ENCODE assay signal across 8 cellular contexts in genomic region chr1:6613361-6614018, GRCh38. TPM values are rescaled to one million over a fixed set of nuclear protein-coding genes. Genes with fewer than 3 reads are reported as not detected.
DNase-seq lines count a peak whose midpoint lies in the region; ATAC-seq, FAIRE-seq and TF ChIP-seq lines count a peak whose summit lies in the region.

PHF13 (plus strand) TSS chr1:6613731; CDS start chr1:6614067, 336 bp downstream.

- FAIRE-seq in HepG2 (lab: Jason Lieb, UNC): peak; percentile 36

- peak within 1 kb of the TSS; percentile 84 to 97 (median 92) for H3K4me3 ChIP-seq in HepG2 (replicated peaks in 1 of 3; ENCODE audit: insufficient read depth in 1 of 3, low read depth in 2 of 3, low read length in 3 of 3)

- peak within 1 kb of the TSS; percentile 87 for H3K4me2 ChIP-seq in HepG2 (ENCODE audit: low read depth, low read length)

- H3K4me1 Mint-ChIP-seq in dendritic cell treated with granulocyte-macrophage colony-stimulating factor and Interleukin-4, amounts not matched to agents 40 ng/mL and 50 ng/mL, for 4 days (ENCODE audit: low read depth): peaks cover 33% of the 10 kb centered on the region

- POLR2A ChIA-PET in HepG2 (lab: Yijun Ruan, JAX): interaction anchor here (5.6 kb wide), 1 partner anchor 12 kb away, joined by 60 read pairs; the partner anchor contains the start of gene KLHL21

- no TSS peak for BruUV-seq in HepG2 (replicated peaks; lab: Mats Ljungman, UMichigan)

- H3K27me3 Mint-ChIP-seq in dendritic cell treated with granulocyte-macrophage colony-stimulating factor and Interleukin-4, amounts not matched to agents 40 ng/mL and 50 ng/mL, for 4 days: peaks cover 8% of the 10 kb centered on the region

- peaks cover 0 to 19% of the 10 kb centered on the region in 2 experiments; a peak in 2 of 5 replicates for H3K36me3 ChIP-seq in HepG2 (replicated peaks in 1 of 2; ENCODE audit: control insufficient read depth in 1 of 2, insufficient read depth in 2 of 2, low read length in 2 of 2)

- H3K79me2 ChIP-seq in HepG2 (ENCODE audit: insufficient read depth, low read length): peaks cover 27% of the 10 kb centered on the region

- TF ChIP-seq EP300 in HepG2 (IDR thresholded peaks at IDR 0.05; ENCODE audit: low read depth in 2 of 2, low read length in 2 of 2): peak in 1 of 2 experiments; percentile 34; a peak in 1 of 4 replicates
- no peak for TF ChIP-seq EP300 in HepG2 (CRISPR knock-in tag; IDR thresholded peaks at IDR 0.05; ENCODE audit: borderline replicate concordance)

- intact Hi-C loops in dendritic cell treated with granulocyte-macrophage colony-stimulating factor and Interleukin-4, amounts not matched to agents 40 ng/mL and 50 ng/mL, for 4 days (cut with micrococcal nuclease): loop anchor here (1.0 kb wide), 2 partner anchors 10 to 59 kb away; partner anchors contain the start of gene NOL9
- intact Hi-C loops in HepG2 (cut with micrococcal nuclease; ENCODE audit: unreplicated experiment): loop anchor here (1.0 kb wide), 1 partner anchor 9 kb away; no protein-coding TSS in a partner anchor

- ATAC-seq in GM19438 (IDR thresholded peaks at IDR 0.05; ENCODE audit: low read depth, unreplicated experiment) (peak; percentile 87), HG03571 (IDR thresholded peaks at IDR 0.05; ENCODE audit: unreplicated experiment) (peak; percentile 91), HepG2 (peak; percentile 92)

- no peaks in the 10 kb centered on the region; the same call in 1 of the 2 replicates for H4K20me1 ChIP-seq in HepG2 (ENCODE audit: insufficient read depth, low read length)

- H3K4me3 Mint-ChIP-seq in dendritic cell treated with granulocyte-macrophage colony-stimulating factor and Interleukin-4, amounts not matched to agents 40 ng/mL and 50 ng/mL, for 4 days: peak within 1 kb of the TSS; percentile 92

- H2AFZ ChIP-seq in HepG2 (ENCODE audit: low read length): no peak within 1 kb of the TSS

- TF ChIP-seq POLR2A in HepG2 (IDR thresholded peaks at IDR 0.05; ENCODE audit: insufficient read depth in 1 of 2, low read depth in 2 of 2, low read length in 2 of 2): peak in 1 of 2 experiments; percentile 33; a peak in 2 of 4 replicates

- in situ Hi-C loops in HepG2 (cut with HindIII; ENCODE audit: extremely low pct_ligation_motif_present, low pct_unique_long_range_greater_than_20kb): no loop called here

- no peaks in the 10 kb centered on the region for H3K9me3 ChIP-seq in HepG2 (ENCODE audit: low read length)

- peak within 1 kb of the TSS; percentile 87 for H3K27ac ChIP-seq in HepG2 (ENCODE audit: extremely low read length, insufficient read depth, low read length)

- H3K9ac ChIP-seq in HepG2 (ENCODE audit: insufficient read depth, low read depth, low read length): peak within 1 kb of the TSS; percentile 80

- CTCF ChIA-PET in HepG2 (lab: Yijun Ruan, JAX; ENCODE audit: low intra/inter-chr PET ratio, low total read pairs): no interaction called here

- peak within 1 kb of the TSS; percentile 83 for H3K27ac Mint-ChIP-seq in dendritic cell treated with granulocyte-macrophage colony-stimulating factor and Interleukin-4, amounts not matched to agents 40 ng/mL and 50 ng/mL, for 4 days

- no peaks in the 10 kb centered on the region; a peak in 1 of 5 replicates for H3K27me3 ChIP-seq in HepG2 (ENCODE audit: control insufficient read depth in 1 of 2, insufficient read depth in 2 of 2, low read length in 2 of 2)

- peak; percentile 99 for DNase-seq in CD1c-positive myeloid dendritic cell (ENCODE audit: extremely low spot score)
- peak; percentile 90 for DNase-seq in NCI-H774 (lab: John Stamatoyannopoulos, UW)
- DNase-seq in activated CD4-positive, alpha-beta T cell treated with anti-CD3 and anti-CD28 coated beads, Interleukin-2, amount 50 U/mL, for 4 hours: peak; percentile 99
- peak; percentile 97 for DNase-seq in HepG2 (ENCODE audit: low spot score)
- peak; percentile 99 for DNase-seq in stimulated activated CD4-positive, alpha-beta T cell treated with anti-CD3 and anti-CD28 coated beads, Interleukin-2, amount 100 ng/mL, for 48 hours

- H3K4me1 ChIP-seq in HepG2 (ENCODE audit: insufficient read depth, low read length): peaks cover 46% of the 10 kb centered on the region

- H3K36me3 Mint-ChIP-seq in dendritic cell treated with granulocyte-macrophage colony-stimulating factor and Interleukin-4, amounts not matched to agents 40 ng/mL and 50 ng/mL, for 4 days (ENCODE audit: low read depth): peaks cover 27% of the 10 kb centered on the region

- no peak for TF ChIP-seq CTCF in HepG2 (CRISPR knock-in tag; IDR thresholded peaks at IDR 0.05)

- TF ChIP-seq RAD21 in HepG2 (CRISPR knock-in tag; IDR thresholded peaks at IDR 0.05): no peak

- 0% methylated on average over 7 of the region's 84 CpGs for WGBS in HepG2 (ENCODE audit: low lambda C conversion rate)

- no peaks in the 10 kb centered on the region for H3K9me3 Mint-ChIP-seq in dendritic cell treated with granulocyte-macrophage colony-stimulating factor and Interleukin-4, amounts not matched to agents 40 ng/mL and 50 ng/mL, for 4 days

TF ChIP-seq in HepG2, 621 proteins besides CTCF, POLR2A, EP300 and RAD21 (continues in another document):
- TF ChIP-seq TAF15 (IDR thresholded peaks at IDR 0.05; ENCODE audit: low read depth, low read length, poor library complexity, severe bottlenecking) (peak; percentile 42), THRA (CRISPR knock-in tag; IDR thresholded peaks at IDR 0.05; ENCODE audit: borderline replicate concordance) (0 out of 2 replicates have a peak, but pooled peaks have one; percentile 10), FOSL1 (CRISPR knock-in tag; IDR thresholded peaks at IDR 0.05; ENCODE audit: borderline replicate concordance) (no peak), ZBED4 (CRISPR knock-in tag; IDR thresholded peaks at IDR 0.05; ENCODE audit: borderline replicate concordance) (peak; percentile 17; the same call in 1 of the 2 replicates), EEA1 (CRISPR knock-in tag; IDR thresholded peaks at IDR 0.05; ENCODE audit: borderline replicate concordance) (no peak), ZNF451 (CRISPR knock-in tag; IDR thresholded peaks at IDR 0.05) (0 out of 2 replicates have a peak, but pooled peaks have one; percentile 4), SAP130 (CRISPR knock-in tag; IDR thresholded peaks at IDR 0.05; ENCODE audit: low read depth) (peak; percentile 87)

RNA-seq across cellular contexts. Expression of gene PHF13, which starts in this region (rescaled TPM):
- 7.4 and 8.4 TPM in 2 replicates for total RNA-seq in HepG2 (2016; rRNA removed; fragmentation: Illumina TruSeq; extraction: Trizol)
- total RNA-seq in HepG2 (2016; cell fraction: cytosol; rRNA removed; fragmentation: Illumina TruSeq; extraction: Trizol; ENCODE audit: low read depth): 1.8 TPM in 2 replicates
- total RNA-seq in HepG2 (2016; cell fraction: insoluble cytoplasmic fraction; rRNA removed; fragmentation: Illumina TruSeq; extraction: Trizol): 7.7 and 8.2 TPM in 2 replicates
- 5.3 and 5.8 TPM in 2 replicates for total RNA-seq in HepG2 (2016; cell fraction: membrane; rRNA removed; fragmentation: Illumina TruSeq; extraction: Trizol)
- total RNA-seq in HepG2 (2016; cell fraction: nucleus; rRNA removed; fragmentation: Illumina TruSeq; extraction: Trizol): 8.5 and 10.6 TPM in 2 replicates
- 4.7 and 6.1 TPM in 2 replicates for polyA plus RNA-seq in HepG2 (2011; rRNA removed)
- polyA plus RNA-seq in HepG2 (2011; cell fraction: cytosol; rRNA removed): 3.7 and 4.9 TPM in 2 replicates
- polyA plus RNA-seq in HepG2 (2011; cell fraction: nucleus; rRNA removed): 9.9 and 12.6 TPM in 2 replicates
- polyA plus RNA-seq in HepG2 (2012): 15.6 and 16.1 TPM in 2 replicates
- 0.83 and 0.97 TPM in 2 replicates for polyA plus RNA-seq in HepG2 (2016; cell fraction: cytosol; fragmentation: Illumina TruSeq; extraction: Trizol; ENCODE audit: low read depth)
- polyA plus RNA-seq in HepG2 (2016; cell fraction: insoluble cytoplasmic fraction; fragmentation: Illumina TruSeq; extraction: Trizol; ENCODE audit: low read depth): 9.5 and 10.6 TPM in 2 replicates
- polyA plus RNA-seq in HepG2 (2016; cell fraction: membrane; fragmentation: Illumina TruSeq; extraction: Trizol; ENCODE audit: low read depth): 2.9 and 3.0 TPM in 2 replicates
- polyA plus RNA-seq in HepG2 (2016; cell fraction: nucleus; fragmentation: Illumina TruSeq; extraction: Trizol; ENCODE audit: insufficient read depth, low read depth): 19.2 and 19.9 TPM in 2 replicates
- 2.6 and 5.3 TPM in 2 replicates for polyA minus RNA-seq in HepG2 (2011; rRNA and poly(A)+ RNA removed; ENCODE audit: low replicate concordance)
- 4.9 and 7.5 TPM in 2 replicates for polyA minus RNA-seq in HepG2 (2011; cell fraction: cytosol; rRNA and poly(A)+ RNA removed)
- polyA minus RNA-seq in HepG2 (2011; cell fraction: nucleus; rRNA and poly(A)+ RNA removed): 4.2 and 4.7 TPM in 2 replicates

Comparison
In these comparisons a context has a peak if more than half of its experiments do, and no peak if none do; other contexts are left out.
1. Peak in every context shown above with its lines: DNase-seq, ATAC-seq, H3K4me3 ChIP-seq and H3K27ac ChIP-seq.